16 cellular contexts compared by ENCODE assay signal in the genomic region with DNA sequence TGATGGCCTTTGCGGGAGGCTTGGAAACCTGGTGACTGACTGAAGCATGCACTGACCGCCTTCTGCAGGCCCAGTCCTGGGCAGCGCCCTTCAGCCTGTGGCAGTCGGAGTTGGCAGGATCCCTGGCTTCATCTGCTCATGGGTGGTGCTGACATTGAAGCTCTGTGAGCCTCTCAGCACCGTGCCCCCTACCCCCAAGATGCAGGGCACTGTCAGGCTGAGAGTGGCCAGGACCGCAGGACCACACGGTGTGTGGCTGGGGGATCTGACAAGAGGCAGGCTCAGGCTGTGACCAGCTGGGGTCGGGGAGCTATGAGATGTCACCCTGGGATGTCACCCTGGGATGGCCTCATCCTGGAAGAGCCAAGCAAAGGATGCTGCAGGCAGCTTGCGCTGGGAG. TPM values are rescaled to one million over a fixed set of nuclear protein-coding genes. Genes with fewer than 3 reads are reported as not detected.
A peak's percentile ranks its signal among the peaks of the same experiment; 100 is the strongest.
DNase-seq lines count a peak whose midpoint lies in the region; ATAC-seq and TF ChIP-seq lines count a peak whose summit lies in the region.
"Had no signal": no experiment of that assay in that cellular context is flagged by ENCODE, and none has a peak within 500 bp of the region (broad histone marks: within the 10 kb centered on the region; RNA-seq: fewer than 3 reads in every experiment).

No MANE protein-coding gene starts in this region.

- H3K9me3 ChIP-seq in CD8-positive, alpha-beta T cell (ENCODE audit: low read length): no peaks in the 10 kb centered on the region
- H3K9me3 ChIP-seq in endodermal cell (ENCODE audit: control insufficient read depth, low read length) (no peaks in the 10 kb centered on the region), sigmoid colon (no peaks in the 10 kb centered on the region), gastroesophageal sphincter (no peaks in the 10 kb centered on the region)
- H3K9me3 ChIP-seq: A549 had no signal

- no peak for TF ChIP-seq CTCF in activated CD8-positive, alpha-beta T cell treated with anti-CD3 and anti-CD28 coated beads for 36 hours (IDR thresholded peaks at IDR 0.05)
- no peak for TF ChIP-seq CTCF in CD8-positive, alpha-beta T cell (IDR thresholded peaks at IDR 0.05)
- TF ChIP-seq CTCF in endodermal cell (conservative IDR thresholded peaks at IDR 0.05) (no peak), sigmoid colon (IDR thresholded peaks at IDR 0.05) (no peak), gastroesophageal sphincter (IDR thresholded peaks at IDR 0.05) (no peak)

- WGBS in endodermal cell (ENCODE audit: insufficient coverage in 1 of 2, insufficient read length in 1 of 2), 2 experiments: 89 to 95% methylated on average over 3 to 9 of the region's 9 CpGs
- WGBS in sigmoid colon, 2 donors: 94% methylated on average over 9 of the region's 9 CpGs
- WGBS in gastroesophageal sphincter (ENCODE audit: low coverage in 1 of 2), 2 donors: 80 to 93% methylated on average over 2 of the region's 9 CpGs

- peaks cover 30% of the 10 kb centered on the region for H3K36me3 ChIP-seq in CD8-positive, alpha-beta T cell (ENCODE audit: insufficient read depth, low read length)
- H3K36me3 ChIP-seq in endodermal cell (ENCODE audit: control insufficient read depth, insufficient read depth, low read length) (peaks cover 29% of the 10 kb centered on the region), sigmoid colon (peaks cover 7 to 47% (median 23%) of the 10 kb centered on the region in 4 donors), gastroesophageal sphincter (peaks cover 0 to 73% of the 10 kb centered on the region in 2 donors)

- H3K4me3 ChIP-seq in CD8-positive, alpha-beta T cell (ENCODE audit: low read depth, low read length): no peak overlapping the region
- no peak overlapping the region for H3K4me3 ChIP-seq in endodermal cell (ENCODE audit: low read length)
- no peak overlapping the region for H3K4me3 ChIP-seq in sigmoid colon
- no peak overlapping the region for H3K4me3 ChIP-seq in gastroesophageal sphincter
- H3K4me3 ChIP-seq: A549, K562 had no signal

- H3K4me3 Mint-ChIP-seq in activated CD8-positive, alpha-beta T cell treated with anti-CD3 and anti-CD28 coated beads, Interleukin-2, amount 10 ng/mL, durations not matched to agents 7 days and 5 days: no peak overlapping the region
- H3K4me3 Mint-ChIP-seq in activated CD8-positive, alpha-beta T cell treated with anti-CD3 and anti-CD28 coated beads for 36 hours: no peak overlapping the region
- no peak overlapping the region for H3K4me3 Mint-ChIP-seq in CD8-positive, alpha-beta T cell
- no peak overlapping the region for H3K4me3 Mint-ChIP-seq in endodermal cell

- no peak overlapping the region for H3K27ac ChIP-seq in CD8-positive, alpha-beta T cell (ENCODE audit: low read depth, low read length)
- peak overlapping the region; percentile 40 for H3K27ac ChIP-seq in endodermal cell (ENCODE audit: low read depth, low read length)
- no peak overlapping the region for H3K27ac ChIP-seq in sigmoid colon
- H3K27ac ChIP-seq in gastroesophageal sphincter: no peak overlapping the region
- H3K27ac ChIP-seq: A549 had no signal

- POLR2A ChIA-PET in activated CD8-positive, alpha-beta T cell treated with anti-CD3 and anti-CD28 coated beads, Interleukin-2, amount 10 ng/mL, durations not matched to agents 7 days and 5 days (lab: Charles Lee): no interaction called here
- POLR2A ChIA-PET in activated CD8-positive, alpha-beta T cell treated with anti-CD3 and anti-CD28 coated beads for 36 hours (lab: Charles Lee): interaction anchor here (1.2 kb wide), 1 partner anchor 9 kb away, joined by 4 read pairs; no protein-coding TSS in a partner anchor
- POLR2A ChIA-PET in CD8-positive, alpha-beta T cell (lab: Charles Lee): interaction anchor here (5.3 kb wide), 1 partner anchor 32 kb away, joined by 49 read pairs; a partner anchor contains a TSS

- H3K9me3 Mint-ChIP-seq in activated CD8-positive, alpha-beta T cell treated with anti-CD3 and anti-CD28 coated beads, Interleukin-2, amount 10 ng/mL, durations not matched to agents 7 days and 5 days (ENCODE audit: insufficient read depth): no peaks in the 10 kb centered on the region
- H3K9me3 Mint-ChIP-seq in activated CD8-positive, alpha-beta T cell treated with anti-CD3 and anti-CD28 coated beads for 36 hours: no peaks in the 10 kb centered on the region
- H3K9me3 Mint-ChIP-seq in CD8-positive, alpha-beta T cell: no peaks in the 10 kb centered on the region
- no peaks in the 10 kb centered on the region for H3K9me3 Mint-ChIP-seq in endodermal cell

- CTCF ChIA-PET in activated CD8-positive, alpha-beta T cell treated with anti-CD3 and anti-CD28 coated beads, Interleukin-2, amount 10 ng/mL, durations not matched to agents 7 days and 5 days (lab: Charles Lee): interaction anchor here (1.2 to 3.5 kb wide), 2 partner anchors 8 to 36 kb away, joined by 3 to 14 read pairs; no protein-coding TSS in a partner anchor
- CTCF ChIA-PET in activated CD8-positive, alpha-beta T cell treated with anti-CD3 and anti-CD28 coated beads for 36 hours (lab: Charles Lee): interaction anchor here (1.4 to 5.5 kb wide), 2 partner anchors 8 to 30 kb away, joined by 3 to 58 read pairs; no protein-coding TSS in a partner anchor
- CTCF ChIA-PET in CD8-positive, alpha-beta T cell (lab: Charles Lee): interaction anchor here (0.7 to 5.2 kb wide), 5 partner anchors 8 to 232 kb away, joined by 3 to 55 read pairs (median 3); no protein-coding TSS in a partner anchor

- peaks cover 57% of the 10 kb centered on the region for H3K36me3 Mint-ChIP-seq in activated CD8-positive, alpha-beta T cell treated with anti-CD3 and anti-CD28 coated beads, Interleukin-2, amount 10 ng/mL, durations not matched to agents 7 days and 5 days (ENCODE audit: low read depth)
- peaks cover 46% of the 10 kb centered on the region for H3K36me3 Mint-ChIP-seq in activated CD8-positive, alpha-beta T cell treated with anti-CD3 and anti-CD28 coated beads for 36 hours (ENCODE audit: low read depth)
- H3K36me3 Mint-ChIP-seq in CD8-positive, alpha-beta T cell: peaks cover 64% of the 10 kb centered on the region
- H3K36me3 Mint-ChIP-seq in endodermal cell (ENCODE audit: low read depth): peaks cover 33% of the 10 kb centered on the region

- DNase-seq in activated CD8-positive, alpha-beta T cell treated with anti-CD3 and anti-CD28 coated beads, Interleukin-2, amount 10 ng/mL, durations not matched to agents 7 days and 5 days: no peak
- DNase-seq in activated CD8-positive, alpha-beta T cell treated with anti-CD3 and anti-CD28 coated beads for 36 hours: no peak
- no peak for DNase-seq in CD8-positive, alpha-beta T cell
- DNase-seq in endodermal cell (no peak), sigmoid colon (peak; percentile 50)
- DNase-seq: COR-L47, DMS153, GOT3, NCI-H1436 treated with DMSO at 0.1 percent for 48 hours, NCI-H2029 treated with DMSO at 0.1 percent for 48 hours, NCI-H2171 treated with DMSO at 0.1 percent for 48 hours, NCI-H774 had no signal

- H3K9ac ChIP-seq in endodermal cell (ENCODE audit: extremely low read depth, low read length, poor library complexity, severe bottlenecking): no peak overlapping the region

- no peak for TF ChIP-seq EP300 in sigmoid colon (IDR thresholded peaks at IDR 0.05)
- TF ChIP-seq EP300 in gastroesophageal sphincter (IDR thresholded peaks at IDR 0.05): no peak

- no peak for ATAC-seq in activated CD8-positive, alpha-beta T cell treated with anti-CD3 and anti-CD28 coated beads, Interleukin-2, amount 10 ng/mL, durations not matched to agents 7 days and 5 days
- ATAC-seq in activated CD8-positive, alpha-beta T cell treated with anti-CD3 and anti-CD28 coated beads for 36 hours: no peak
- ATAC-seq in CD8-positive, alpha-beta T cell: no peak
- ATAC-seq in HG03460 (IDR thresholded peaks at IDR 0.05; ENCODE audit: unreplicated experiment) (no peak), gastroesophageal sphincter (no peak)
- ATAC-seq: A549, K562 had no signal

- intact Hi-C loops in activated CD8-positive, alpha-beta T cell treated with anti-CD3 and anti-CD28 coated beads for 36 hours (cut with micrococcal nuclease): no loop called here
- intact Hi-C loops in CD8-positive, alpha-beta T cell (cut with DNase I, micrococcal nuclease): no loop called here
- intact Hi-C loops in sigmoid colon (cut with DNase I): loop anchor here (5.0 kb wide), 1 partner anchor 1697 kb away; no protein-coding TSS in a partner anchor

- H3K27me3 ChIP-seq in CD8-positive, alpha-beta T cell (ENCODE audit: insufficient read depth, low read length): no peaks in the 10 kb centered on the region
- H3K27me3 ChIP-seq in endodermal cell (ENCODE audit: control insufficient read depth, insufficient read depth, low read length, poor library complexity, severe bottlenecking) (no peaks in the 10 kb centered on the region), sigmoid colon (no peaks in the 10 kb centered on the region), gastroesophageal sphincter (no peaks in the 10 kb centered on the region)

- H3K27me3 Mint-ChIP-seq in activated CD8-positive, alpha-beta T cell treated with anti-CD3 and anti-CD28 coated beads, Interleukin-2, amount 10 ng/mL, durations not matched to agents 7 days and 5 days (ENCODE audit: low read depth): no peaks in the 10 kb centered on the region
- no peaks in the 10 kb centered on the region for H3K27me3 Mint-ChIP-seq in activated CD8-positive, alpha-beta T cell treated with anti-CD3 and anti-CD28 coated beads for 36 hours
- H3K27me3 Mint-ChIP-seq in CD8-positive, alpha-beta T cell (ENCODE audit: low read depth): no peaks in the 10 kb centered on the region
- H3K27me3 Mint-ChIP-seq in endodermal cell (ENCODE audit: insufficient read depth): no peaks in the 10 kb centered on the region

- peaks cover 27% of the 10 kb centered on the region for H3K4me1 ChIP-seq in CD8-positive, alpha-beta T cell (ENCODE audit: insufficient read depth, low read length)
- H3K4me1 ChIP-seq in endodermal cell (ENCODE audit: control insufficient read depth, insufficient read depth, low read length) (no peaks in the 10 kb centered on the region), sigmoid colon (peaks cover 0 to 17% (median 14%) of the 10 kb centered on the region in 4 donors), gastroesophageal sphincter (peaks cover 0 to 33% (median 11%) of the 10 kb centered on the region in 3 donors)

- H3K4me1 Mint-ChIP-seq in activated CD8-positive, alpha-beta T cell treated with anti-CD3 and anti-CD28 coated beads, Interleukin-2, amount 10 ng/mL, durations not matched to agents 7 days and 5 days (ENCODE audit: low read depth): peaks cover 41% of the 10 kb centered on the region
- peaks cover 39% of the 10 kb centered on the region for H3K4me1 Mint-ChIP-seq in activated CD8-positive, alpha-beta T cell treated with anti-CD3 and anti-CD28 coated beads for 36 hours (ENCODE audit: low read depth)
- H3K4me1 Mint-ChIP-seq in CD8-positive, alpha-beta T cell (ENCODE audit: low read depth): peaks cover 38% of the 10 kb centered on the region
- H3K4me1 Mint-ChIP-seq in endodermal cell: peaks cover 6% of the 10 kb centered on the region

- peak overlapping the region; percentile 43 for H3K27ac Mint-ChIP-seq in activated CD8-positive, alpha-beta T cell treated with anti-CD3 and anti-CD28 coated beads, Interleukin-2, amount 10 ng/mL, durations not matched to agents 7 days and 5 days
- H3K27ac Mint-ChIP-seq in activated CD8-positive, alpha-beta T cell treated with anti-CD3 and anti-CD28 coated beads for 36 hours: no peak overlapping the region
- H3K27ac Mint-ChIP-seq in CD8-positive, alpha-beta T cell: peak overlapping the region; percentile 52
- H3K27ac Mint-ChIP-seq in endodermal cell: no peak overlapping the region

- TF ChIP-seq POLR2A in sigmoid colon (IDR thresholded peaks at IDR 0.05): no peak
- TF ChIP-seq POLR2A in gastroesophageal sphincter (IDR thresholded peaks at IDR 0.05): no peak

RNA-seq across cellular contexts. Expression of a gene that starts 32.7 kb away (rescaled TPM):
- 10 to 100 TPM; 34.1 to 38.7 TPM for total RNA-seq in activated CD8-positive, alpha-beta T cell treated with anti-CD3 and anti-CD28 coated beads, Interleukin-2, amount 10 ng/mL, durations not matched to agents 7 days and 5 days
- total RNA-seq in activated CD8-positive, alpha-beta T cell treated with anti-CD3 and anti-CD28 coated beads for 36 hours: 10 to 100 TPM; 41.0 to 42.8 TPM
- 10 to 100 TPM; 21.8 to 27.4 TPM for total RNA-seq in CD8-positive, alpha-beta T cell
- total RNA-seq in endodermal cell: 10 to 100 TPM; 21.0 to 27.9 TPM
- polyA plus RNA-seq in endodermal cell (2013, experiment 1 of 2): 11.4 TPM
- polyA plus RNA-seq in endodermal cell (2013, experiment 2 of 2): 11.7 TPM
- total RNA-seq in sigmoid colon: 10 to 100 TPM; 13.6 to 14.3 (median 13.8) TPM
- 10 to 100 TPM; 19.2 to 34.6 (median 19.4) TPM for polyA plus RNA-seq in sigmoid colon
- total RNA-seq in gastroesophageal sphincter: 10 to 100 TPM; 16.2 to 22.2 (median 17.8) TPM

RNA-seq across cellular contexts. Expression of a gene that starts 57.1 kb away (rescaled TPM):
- 10 to 100 TPM; 61.1 to 65.6 TPM for total RNA-seq in activated CD8-positive, alpha-beta T cell treated with anti-CD3 and anti-CD28 coated beads, Interleukin-2, amount 10 ng/mL, durations not matched to agents 7 days and 5 days
- total RNA-seq in activated CD8-positive, alpha-beta T cell treated with anti-CD3 and anti-CD28 coated beads for 36 hours: 10 to 100 TPM; 38.4 to 41.8 TPM
- total RNA-seq in CD8-positive, alpha-beta T cell: 10 to 100 TPM; 93.5 to 95.0 TPM
- total RNA-seq in endodermal cell (10 to 100 TPM; 54.9 to 57.6 TPM), sigmoid colon (10 to 100 TPM; 23.9 to 45.5 (median 29.2) TPM), gastroesophageal sphincter (10 to 100 TPM; 44.6 to 55.9 (median 45.6) TPM)
- 63.5 TPM for polyA plus RNA-seq in endodermal cell (2013, experiment 1 of 2)
- polyA plus RNA-seq in endodermal cell (2013, experiment 2 of 2): 60.5 TPM
- polyA plus RNA-seq in sigmoid colon: 10 to 100 TPM; 26.1 to 29.5 (median 26.4) TPM

Comparison
In these comparisons a context has a peak if more than half of its experiments do, and no peak if none do; other contexts are left out.
1. H3K27ac Mint-ChIP-seq: peak in activated CD8-positive, alpha-beta T cell treated with anti-CD3 and anti-CD28 coated beads, Interleukin-2, amount 10 ng/mL, durations not matched to agents 7 days and 5 days (single experiment) and CD8-positive, alpha-beta T cell (single experiment); none in activated CD8-positive, alpha-beta T cell treated with anti-CD3 and anti-CD28 coated beads for 36 hours (single experiment) and endodermal cell (single experiment).